ENCODE assay signal across 30 cellular contexts in the genomic region with DNA sequence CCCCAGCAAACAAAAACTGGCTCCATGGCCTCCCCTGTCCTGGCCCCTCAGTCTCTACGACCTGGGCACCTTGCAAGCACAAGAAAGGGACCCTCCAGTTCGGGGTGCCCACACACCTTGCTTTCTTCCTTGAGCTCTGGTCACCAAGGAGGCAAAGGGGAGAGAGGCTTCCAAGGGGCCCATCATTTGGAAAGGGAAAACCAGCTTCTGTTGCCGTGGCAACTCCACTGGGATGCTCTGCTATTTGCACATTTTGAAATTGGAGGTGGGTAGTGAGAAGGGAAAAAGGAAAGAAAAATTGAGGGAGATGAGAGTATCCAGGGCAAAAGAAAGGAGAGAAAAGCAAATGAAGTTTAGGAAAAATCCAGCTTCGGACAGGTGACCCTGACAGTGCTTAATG.
"Had no signal": no experiment of that assay in that cellular context is flagged by ENCODE, and none has a peak within 500 bp of the region (broad histone marks: within the 10 kb centered on the region; RNA-seq: fewer than 3 reads in every experiment).

No MANE protein-coding gene starts in this region.

- FAIRE-seq: endometrium, endothelial cell of umbilical vein had no signal

- H3K27me3 ChIP-seq: adrenal gland, body of pancreas, breast epithelium, cardiac muscle cell, colonic mucosa, esophagus squamous epithelium, gastroesophageal sphincter had no signal

- H3K4me3 ChIP-seq: adrenal gland, body of pancreas, breast epithelium, cardiac muscle cell, colonic mucosa, esophagus squamous epithelium, gastroesophageal sphincter, heart right ventricle had no signal

- H3K36me3 ChIP-seq: adrenal gland, breast epithelium, cardiac muscle cell, colonic mucosa, esophagus squamous epithelium, gastroesophageal sphincter, heart right ventricle had no signal

- ATAC-seq: activated CD4-positive, alpha-beta T cell treated with anti-CD3 and anti-CD28 coated beads for 36 hours; activated CD8-positive, alpha-beta memory T cell treated with anti-CD3 and anti-CD28 coated beads, Interleukin-2, amount 10 ng/mL, durations not matched to agents 7 days and 5 days; activated CD8-positive, alpha-beta T cell treated with anti-CD3 and anti-CD28 coated beads, Interleukin-2, amount 10 ng/mL, durations not matched to agents 7 days and 5 days; activated naive CD8-positive, alpha-beta T cell treated with anti-CD3 and anti-CD28 coated beads, Interleukin-2, amount 50 U/mL, for 24 hours; body of pancreas; gastroesophageal sphincter; heart right ventricle had no signal

- H3K4me1 ChIP-seq: adrenal gland, body of pancreas, breast epithelium, colonic mucosa, esophagus squamous epithelium, gastroesophageal sphincter, heart right ventricle had no signal

- DNase-seq: activated CD4-positive, alpha-beta memory T cell treated with anti-CD3 and anti-CD28 coated beads for 36 hours; activated CD4-positive, alpha-beta T cell treated with anti-CD3 and anti-CD28 coated beads for 36 hours; activated CD4-positive, alpha-beta T cell treated with anti-CD3 and anti-CD28 coated beads, Interleukin-2, amount 10 ng/mL, durations not matched to agents 24 days and 14 days; activated CD4-positive, CD25-positive, alpha-beta regulatory T cell; activated CD4-positive, CD25-positive, alpha-beta regulatory T cell treated with anti-CD3 and anti-CD28 coated beads, Interleukin-2, amount 50 U/mL, for 72 hours; activated CD8-positive, alpha-beta memory T cell treated with anti-CD3 and anti-CD28 coated beads, Interleukin-2, amount 10 ng/mL, durations not matched to agents 7 days and 5 days; activated CD8-positive, alpha-beta memory T cell treated with anti-CD3 and anti-CD28 coated beads, Interleukin-2, amount 50 U/mL, for 4 hours; activated CD8-positive, alpha-beta T cell treated with anti-CD3 and anti-CD28 coated beads, Interleukin-2, amount 10 ng/mL, durations not matched to agents 7 days and 5 days; activated effector memory CD4-positive, alpha-beta T cell treated with anti-CD3 and anti-CD28 coated beads, Interleukin-2, amount 50 U/mL, for 16 hours; activated naive CD4-positive, alpha-beta T cell treated with anti-CD3 and anti-CD28 coated beads for 36 hours; activated naive CD8-positive, alpha-beta T cell treated with anti-CD3 and anti-CD28 coated beads for 36 hours; activated naive CD8-positive, alpha-beta T cell treated with anti-CD3 and anti-CD28 coated beads, Interleukin-2, amount 50 U/mL, for 24 hours; activated T-cell treated with anti-CD3 and anti-CD28 coated beads, Interleukin-2, amount 50 U/mL, for 1 hour; activated T-cell treated with anti-CD3 and anti-CD28 coated beads, Interleukin-2, amount 50 U/mL, for 48 hours; adrenal gland; body of pancreas; central memory CD4-positive, alpha-beta T cell; cerebellar nuclear complex; colonic mucosa; effector CD8-positive, alpha-beta T cell; esophagus squamous epithelium; foreskin melanocyte; heart right ventricle; T-helper 2 cell had no signal

- H3K27ac ChIP-seq: adrenal gland, body of pancreas, breast epithelium, cardiac muscle cell, colonic mucosa, epithelial cell of prostate, esophagus squamous epithelium, gastroesophageal sphincter, heart right ventricle had no signal

- H3K9me3 ChIP-seq: adrenal gland, body of pancreas, breast epithelium, colonic mucosa, esophagus squamous epithelium, gastroesophageal sphincter, heart right ventricle had no signal
